10 cellular contexts compared by ENCODE assay signal in the genomic region with DNA sequence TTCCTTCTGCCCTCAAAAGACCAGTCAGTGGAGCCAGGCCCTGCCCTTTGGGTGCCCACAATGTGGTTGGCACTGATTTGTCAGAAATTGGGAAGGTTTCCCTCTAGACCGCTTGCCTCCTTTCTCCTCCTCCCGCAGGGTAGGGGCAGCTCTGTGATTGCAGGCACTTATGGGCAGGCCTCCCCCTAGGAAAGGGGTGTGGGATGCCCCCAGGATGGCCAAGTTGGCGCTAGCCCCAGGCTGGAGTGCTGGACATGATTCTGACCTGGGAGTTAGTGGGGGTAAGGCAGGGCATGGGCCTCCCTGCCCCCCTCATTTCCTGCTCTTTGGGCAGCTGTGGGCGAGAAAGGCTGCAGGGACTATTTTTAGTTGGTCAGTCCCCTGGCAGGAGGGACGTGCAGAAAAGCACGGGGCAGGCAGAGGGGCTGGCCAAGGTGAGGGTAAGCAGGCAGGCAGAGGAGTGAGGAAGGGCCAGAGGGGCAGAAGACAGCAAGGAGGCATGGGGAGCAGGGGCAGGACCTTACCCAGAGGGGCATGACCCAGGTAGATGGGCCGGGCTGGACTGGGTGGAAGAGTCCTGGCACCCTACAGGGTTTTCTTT. TPM values are rescaled to one million over a fixed set of nuclear protein-coding genes. Genes with fewer than 3 reads are reported as not detected.
DNase-seq lines count a peak whose midpoint lies in the region; ATAC-seq, FAIRE-seq and TF ChIP-seq lines count a peak whose summit lies in the region.
"Had no signal": no experiment of that assay in that cellular context is flagged by ENCODE, and none has a peak within 500 bp of the region (broad histone marks: within the 10 kb centered on the region; RNA-seq: fewer than 3 reads in every experiment).

No MANE protein-coding gene starts in this region.

- H3K9ac ChIP-seq in colonic mucosa (ENCODE audit: low read depth in 2 of 2, low read length in 2 of 2), result peak overlapping the region; percentile 8 to 35

- H3K9me3 Mint-ChIP-seq in naive B cell, result no peaks in the 10 kb centered on the region

- H3K4me3 Mint-ChIP-seq in naive B cell, result peak overlapping the region in 6 of 8 donors; percentile 13 to 73 (median 40)

- H3K36me3 Mint-ChIP-seq in naive B cell, result no peaks in the 10 kb centered on the region

- no peak for FAIRE-seq in A549 (lab: Jason Lieb, UNC)
- FAIRE-seq in HTR-8/SVneo (lab: Jason Lieb, UNC), result peak; percentile 76

- CTCF ChIA-PET in A549 (lab: Yijun Ruan, JAX), result interaction anchor here (0.6 to 50.4 kb wide), 5 partner anchors 6 to 339 kb away, joined by 3 to 2395 read pairs (median 1069); a partner anchor contains a TSS

- no peak for TF ChIP-seq CTCF in A549 (IDR thresholded peaks at IDR 0.05)
- TF ChIP-seq CTCF in colonic mucosa (IDR thresholded peaks at IDR 0.05), result no peak

- TF ChIP-seq EP300 in A549 (IDR thresholded peaks at IDR 0.05), result no peak

- no peaks in the 10 kb centered on the region for H3K9me3 ChIP-seq in A549
- no peaks in the 10 kb centered on the region for H3K9me3 ChIP-seq in colonic mucosa
- no peaks in the 10 kb centered on the region for H3K9me3 ChIP-seq in SJCRH30 (replicated peaks)

- peak overlapping the region; percentile 95 to 97 for H3K27ac ChIP-seq in A549
- peak overlapping the region; percentile 0 for H3K27ac ChIP-seq in colonic mucosa
- H3K27ac ChIP-seq in SJCRH30, result no peak overlapping the region

- intact Hi-C loops in colonic mucosa (cut with DNase I), result no loop called here

- no peaks in the 10 kb centered on the region for H3K36me3 ChIP-seq in colonic mucosa
- H3K36me3 ChIP-seq in SJCRH30, result no peaks in the 10 kb centered on the region

- POLR2A ChIA-PET in A549 (lab: Yijun Ruan, JAX), result no interaction called here

- TF ChIP-seq POLR2A in A549 (IDR thresholded peaks at IDR 0.05; ENCODE audit: low read length), result no peak

- no peaks in the 10 kb centered on the region for H3K27me3 ChIP-seq in colonic mucosa
- no peaks in the 10 kb centered on the region for H3K27me3 ChIP-seq in SJCRH30

- H3K27ac Mint-ChIP-seq in naive B cell, result peak overlapping the region in 3 of 6 donors; percentile 21 to 60 (median 56)

- H3K4me3 ChIP-seq in A549 (no peak overlapping the region), colonic mucosa (no peak overlapping the region), SJCRH30 (no peak overlapping the region)

- H3K4me2 ChIP-seq in A549, result peak overlapping the region; percentile 99

- 35% methylated on average over 7 of the region's 7 CpGs for WGBS in A549 (ENCODE audit: missing lambda C conversion rate)

- peaks cover 24 to 35% (median 32%) of the 10 kb centered on the region in 3 donors for H3K4me1 Mint-ChIP-seq in naive B cell

- no peak for DNase-seq in A549 (ENCODE audit: low read depth in 1 of 2, low spot score in 1 of 2)
- DNase-seq in HTR-8/SVneo (ENCODE audit: insufficient read length, low spot score), result no peak
- no peak for DNase-seq in colonic mucosa
- no peak for DNase-seq in naive B cell
- DNase-seq in SJCRH30, result no peak
- no peak for DNase-seq in stimulated activated CD4-positive, alpha-beta T cell treated with anti-CD3 and anti-CD28 coated beads, Interleukin-4, amount 100 ng/mL, for 1 hour
- DNase-seq in NCI-H2196 treated with DMSO at 0.1 percent for 48 hours (lab: John Stamatoyannopoulos, UW; ENCODE audit: unreplicated experiment), result no peak
- DNase-seq in HuH-7 (ENCODE audit: low spot score), result no peak
- DNase-seq: activated naive CD4-positive, alpha-beta T cell had no signal

- TF ChIP-seq RAD21 in A549 (conservative IDR thresholded peaks at IDR 0.05 in 1 of 2, IDR thresholded peaks at IDR 0.05 in 1 of 2), result no peak

- peaks cover 95% of the 10 kb centered on the region for H3K4me1 ChIP-seq in A549
- peaks cover 35% of the 10 kb centered on the region for H3K4me1 ChIP-seq in colonic mucosa
- H3K4me1 ChIP-seq in SJCRH30, result peaks cover 78% of the 10 kb centered on the region

- no peaks in the 10 kb centered on the region for H3K27me3 Mint-ChIP-seq in naive B cell

- no peak for ATAC-seq in A549
- no peak for ATAC-seq in naive B cell (ENCODE audit: low read depth in 2 of 2)

TF ChIP-seq in A549, 52 proteins besides CTCF, POLR2A, EP300 and RAD21:
- TF ChIP-seq HOXB5 (CRISPR knock-in tag; IDR thresholded peaks at IDR 0.05), result no peak
- TF ChIP-seq RARB (CRISPR knock-in tag; IDR thresholded peaks at IDR 0.05), result no peak
- TF ChIP-seq, protein P1, sequence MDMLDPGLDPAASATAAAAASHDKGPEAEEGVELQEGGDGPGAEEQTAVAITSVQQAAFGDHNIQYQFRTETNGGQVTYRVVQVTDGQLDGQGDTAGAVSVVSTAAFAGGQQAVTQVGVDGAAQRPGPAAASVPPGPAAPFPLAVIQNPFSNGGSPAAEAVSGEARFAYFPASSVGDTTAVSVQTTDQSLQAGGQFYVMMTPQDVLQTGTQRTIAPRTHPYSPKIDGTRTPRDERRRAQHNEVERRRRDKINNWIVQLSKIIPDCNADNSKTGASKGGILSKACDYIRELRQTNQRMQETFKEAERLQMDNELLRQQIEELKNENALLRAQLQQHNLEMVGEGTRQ (IDR thresholded peaks at IDR 0.05), result no peak
- TF ChIP-seq HOXA7 (CRISPR knock-in tag; IDR thresholded peaks at IDR 0.05), result no peak
- TF ChIP-seq SREBF2 (IDR thresholded peaks at IDR 0.05), result no peak
- TF ChIP-seq ZC3H11A (IDR thresholded peaks at IDR 0.05), result no peak
- no peak for TF ChIP-seq RFX5 (IDR thresholded peaks at IDR 0.05)
- TF ChIP-seq, protein P2, sequence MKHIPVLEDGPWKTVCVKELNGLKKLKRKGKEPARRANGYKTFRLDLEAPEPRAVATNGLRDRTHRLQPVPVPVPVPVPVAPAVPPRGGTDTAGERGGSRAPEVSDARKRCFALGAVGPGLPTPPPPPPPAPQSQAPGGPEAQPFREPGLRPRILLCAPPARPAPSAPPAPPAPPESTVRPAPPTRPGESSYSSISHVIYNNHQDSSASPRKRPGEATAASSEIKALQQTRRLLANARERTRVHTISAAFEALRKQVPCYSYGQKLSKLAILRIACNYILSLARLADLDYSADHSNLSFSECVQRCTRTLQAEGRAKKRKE (CRISPR knock-in tag; IDR thresholded peaks at IDR 0.05; ENCODE audit: low read depth), result no peak
- no peak for TF ChIP-seq NFE2L2 (conservative IDR thresholded peaks at IDR 0.05; ENCODE audit: low read length)
- no peak for TF ChIP-seq FOSB (CRISPR knock-in tag; IDR thresholded peaks at IDR 0.05)
- no peak for TF ChIP-seq ZFP36 (IDR thresholded peaks at IDR 0.05; ENCODE audit: borderline replicate concordance, partially characterized antibody)
- TF ChIP-seq, protein P3, sequence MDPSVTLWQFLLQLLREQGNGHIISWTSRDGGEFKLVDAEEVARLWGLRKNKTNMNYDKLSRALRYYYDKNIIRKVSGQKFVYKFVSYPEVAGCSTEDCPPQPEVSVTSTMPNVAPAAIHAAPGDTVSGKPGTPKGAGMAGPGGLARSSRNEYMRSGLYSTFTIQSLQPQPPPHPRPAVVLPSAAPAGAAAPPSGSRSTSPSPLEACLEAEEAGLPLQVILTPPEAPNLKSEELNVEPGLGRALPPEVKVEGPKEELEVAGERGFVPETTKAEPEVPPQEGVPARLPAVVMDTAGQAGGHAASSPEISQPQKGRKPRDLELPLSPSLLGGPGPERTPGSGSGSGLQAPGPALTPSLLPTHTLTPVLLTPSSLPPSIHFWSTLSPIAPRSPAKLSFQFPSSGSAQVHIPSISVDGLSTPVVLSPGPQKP (IDR thresholded peaks at IDR 0.05; ENCODE audit: low read depth, low read length), result no peak

RNA-seq across cellular contexts. Expression of a gene that starts 3.3 kb away (rescaled TPM):
- polyA plus RNA-seq in A549 (2011; rRNA removed) (8.6 and 9.9 TPM in 2 replicates), A549 (2017; fragmentation: RNase III; extraction: RNeasy Plus Mini Kit Qiagen cat#74134 plus additional on column Dnase treatment) (17.2 to 18.5 TPM (median 17.9 TPM) in 3 replicates), naive B cell (ENCODE audit: low read depth in 6 of 6) (10 to 100 TPM in 2 of 6 donors, 1 to 10 TPM in 4; 3.1 to 12.6 (median 7.8) TPM)
- 6.5 and 11.0 TPM in 2 replicates for polyA plus RNA-seq in A549 (2012; cell fraction: cytosol; rRNA removed)
- polyA plus RNA-seq in A549 (2012; cell fraction: nucleus; rRNA removed), result 17.6 and 21.1 TPM in 2 replicates
- 11.6 and 12.9 TPM in 2 replicates for polyA minus RNA-seq in A549 (2011; rRNA and poly(A)+ RNA removed)
- total RNA-seq in colonic mucosa, result 10 to 100 TPM; 25.6 to 46.7 TPM
- total RNA-seq in SJCRH30 (2014; rRNA removed; shearing (Covaris generic)), result 42.3 and 43.2 TPM in 2 replicates

RNA-seq across cellular contexts. Expression of a gene that starts 24.6 kb away (rescaled TPM):
- polyA plus RNA-seq in A549 (2011; rRNA removed) (71.4 and 79.5 TPM in 2 replicates), A549 (2017; fragmentation: RNase III; extraction: RNeasy Plus Mini Kit Qiagen cat#74134 plus additional on column Dnase treatment) (66.6 to 67.5 TPM (median 67.0 TPM) in 3 replicates), naive B cell (ENCODE audit: low read depth in 6 of 6) (1 to 10 TPM in 1 of 6 donors, under 1 TPM in 3, not detected in 2; 0.23 to 1.3 (median 0.35) TPM)
- polyA plus RNA-seq in A549 (2012; cell fraction: cytosol; rRNA removed), result 41.7 and 44.4 TPM in 2 replicates
- polyA plus RNA-seq in A549 (2012; cell fraction: nucleus; rRNA removed), result 29.8 and 45.7 TPM in 2 replicates
- 27.0 and 28.3 TPM in 2 replicates for polyA minus RNA-seq in A549 (2011; rRNA and poly(A)+ RNA removed)
- total RNA-seq in colonic mucosa, result 10 to 100 TPM in 1 of 2 donors, 1 to 10 TPM in 1; 8.5 to 40.8 TPM
- 89.3 and 97.0 TPM in 2 replicates for total RNA-seq in SJCRH30 (2014; rRNA removed; shearing (Covaris generic))

RNA-seq across cellular contexts. Expression of a gene that starts 52.3 kb away (rescaled TPM):
- polyA plus RNA-seq in A549 (2011; rRNA removed), result 0.09 TPM in 1 of 2 replicates, not detected in the other
- 0.21 and 0.41 TPM in 2 replicates for polyA plus RNA-seq in A549 (2012; cell fraction: cytosol; rRNA removed)
- polyA plus RNA-seq in A549 (2012; cell fraction: nucleus; rRNA removed), result 0.36 and 0.82 TPM in 2 replicates
- 0.40 to 1.2 TPM (median 0.70 TPM) in 3 replicates for polyA plus RNA-seq in A549 (2017; fragmentation: RNase III; extraction: RNeasy Plus Mini Kit Qiagen cat#74134 plus additional on column Dnase treatment)
- not detected in 2 replicates for polyA minus RNA-seq in A549 (2011; rRNA and poly(A)+ RNA removed)
- total RNA-seq in colonic mucosa, result under 1 TPM; 0.40 to 0.85 TPM
- under 1 TPM in 2 of 6 donors, not detected in 4; 0.44 to 0.98 TPM for polyA plus RNA-seq in naive B cell (ENCODE audit: low read depth in 6 of 6)
- not detected in 2 replicates for total RNA-seq in SJCRH30 (2014; rRNA removed; shearing (Covaris generic))
- total RNA-seq: SK-MEL-5 had no signal
